ENCODE assay signal across 8 cellular contexts in genomic region chr4:37976513-37976912, GRCh38. TPM values are rescaled to one million over a fixed set of nuclear protein-coding genes. Genes with fewer than 3 reads are reported as not detected.
DNase-seq lines count a peak whose midpoint lies in the region; ATAC-seq and TF ChIP-seq lines count a peak whose summit lies in the region.

No MANE protein-coding gene starts in this region.

- 24% methylated on average over 3 of the region's 3 CpGs for WGBS in hepatocyte (ENCODE audit: low lambda C conversion rate, missing lambda C conversion rate)
- 46% methylated on average over 3 of the region's 3 CpGs for WGBS in smooth muscle cell (ENCODE audit: low lambda C conversion rate)

- peak overlapping the region; percentile 64 for H3K4me3 Mint-ChIP-seq in activated CD8-positive, alpha-beta T cell treated with anti-CD3 and anti-CD28 coated beads, Interleukin-2, amount 10 ng/mL, durations not matched to agents 7 days and 5 days

- H4K20me1 ChIP-seq in hepatocyte (ENCODE audit: insufficient read depth, poor library complexity, severe bottlenecking) (peaks cover 4% of the 10 kb centered on the region), smooth muscle cell (ENCODE audit: low read depth) (peaks cover 9% of the 10 kb centered on the region)

- peaks cover 30% of the 10 kb centered on the region for H3K4me1 Mint-ChIP-seq in activated CD8-positive, alpha-beta T cell treated with anti-CD3 and anti-CD28 coated beads, Interleukin-2, amount 10 ng/mL, durations not matched to agents 7 days and 5 days (ENCODE audit: low read depth)

- H3K27me3 Mint-ChIP-seq in activated CD8-positive, alpha-beta T cell treated with anti-CD3 and anti-CD28 coated beads, Interleukin-2, amount 10 ng/mL, durations not matched to agents 7 days and 5 days (ENCODE audit: low read depth), result no peaks in the 10 kb centered on the region

- H3K9me3 ChIP-seq in HEK293 (ENCODE audit: control insufficient read depth, insufficient read depth, low read depth, low read length), result no peaks in the 10 kb centered on the region
- H3K9me3 ChIP-seq in hepatocyte (ENCODE audit: low read depth), result no peaks in the 10 kb centered on the region
- H3K9me3 ChIP-seq in smooth muscle cell (replicated peaks; ENCODE audit: low read depth), result no peaks in the 10 kb centered on the region

- no peaks in the 10 kb centered on the region for H3K9me2 ChIP-seq in hepatocyte (replicated peaks; ENCODE audit: insufficient read depth)

- H2AFZ ChIP-seq in hepatocyte (peak overlapping the region; percentile 72), smooth muscle cell (ENCODE audit: low read depth) (peak overlapping the region; percentile 65)

- peaks cover 31% of the 10 kb centered on the region for H3K79me2 ChIP-seq in hepatocyte
- H3K79me2 ChIP-seq in smooth muscle cell (ENCODE audit: low read depth), result peaks cover 38% of the 10 kb centered on the region

- DNase-seq in activated CD8-positive, alpha-beta T cell treated with anti-CD3 and anti-CD28 coated beads, Interleukin-2, amount 10 ng/mL, durations not matched to agents 7 days and 5 days, result no peak
- DNase-seq in hepatocyte (ENCODE audit: low spot score) (peak; percentile 66), smooth muscle cell (lab: John Stamatoyannopoulos, UW; ENCODE audit: unreplicated experiment) (no peak), NCI-H524 (lab: John Stamatoyannopoulos, UW) (no peak), hypothalamus (lab: John Stamatoyannopoulos, UW) (no peak)

- CTCF ChIA-PET in HEK293 (lab: Yijun Ruan, JAX), result interaction anchor here (0.9 to 1.2 kb wide), 3 partner anchors 10 to 534 kb away, joined by 3 to 4 read pairs (median 3); no protein-coding TSS in a partner anchor
- CTCF ChIA-PET in activated CD8-positive, alpha-beta T cell treated with anti-CD3 and anti-CD28 coated beads, Interleukin-2, amount 10 ng/mL, durations not matched to agents 7 days and 5 days (lab: Charles Lee), result interaction anchor here (0.6 to 1.4 kb wide), 7 partner anchors 9 to 212 kb away, joined by 3 to 6 read pairs (median 3); no protein-coding TSS in a partner anchor

- ATAC-seq in activated CD8-positive, alpha-beta T cell treated with anti-CD3 and anti-CD28 coated beads, Interleukin-2, amount 10 ng/mL, durations not matched to agents 7 days and 5 days, result no peak
- no peak for ATAC-seq in GM18907 (IDR thresholded peaks at IDR 0.05; ENCODE audit: unreplicated experiment)
- no peak for ATAC-seq in HG03521 (IDR thresholded peaks at IDR 0.05; ENCODE audit: unreplicated experiment)

- H3K27ac Mint-ChIP-seq in activated CD8-positive, alpha-beta T cell treated with anti-CD3 and anti-CD28 coated beads, Interleukin-2, amount 10 ng/mL, durations not matched to agents 7 days and 5 days, result peak overlapping the region; percentile 10

- no peaks in the 10 kb centered on the region for H3K27me3 ChIP-seq in hepatocyte
- H3K27me3 ChIP-seq in smooth muscle cell (ENCODE audit: low read depth), result no peaks in the 10 kb centered on the region

- H3K4me3 ChIP-seq in HEK293 (ENCODE audit: low read depth, low read length) (no peak overlapping the region; the same call in 1 of the 2 replicates), hepatocyte (peak overlapping the region; percentile 31), smooth muscle cell (peak overlapping the region; percentile 82)

- POLR2A ChIA-PET in HEK293 (lab: Yijun Ruan, JAX), result no interaction called here
- POLR2A ChIA-PET in activated CD8-positive, alpha-beta T cell treated with anti-CD3 and anti-CD28 coated beads, Interleukin-2, amount 10 ng/mL, durations not matched to agents 7 days and 5 days (lab: Charles Lee), result interaction anchor here (4.0 kb wide), 1 partner anchor 85 kb away, joined by 23 read pairs; the partner anchor contains the start of gene TBC1D1

- H3K27ac ChIP-seq in HEK293 (ENCODE audit: extremely low read depth, low read depth, low read length) (no peak overlapping the region), hepatocyte (peak overlapping the region; percentile 94), smooth muscle cell (ENCODE audit: low read depth) (peak overlapping the region; percentile 35)

- no peak for TF ChIP-seq CTCF in HEK293 (tag by site-specific recombination; IDR thresholded peaks at IDR 0.05)
- no peak for TF ChIP-seq CTCF in hepatocyte (IDR thresholded peaks at IDR 0.05; ENCODE audit: poor library complexity)
- no peak for TF ChIP-seq CTCF in smooth muscle cell (IDR thresholded peaks at IDR 0.05; ENCODE audit: borderline replicate concordance, insufficient read depth, poor library complexity, severe bottlenecking)

- H3K4me2 ChIP-seq in hepatocyte (peak overlapping the region; percentile 77), smooth muscle cell (peak overlapping the region; percentile 77)

- no peaks in the 10 kb centered on the region for H3F3A ChIP-seq in smooth muscle cell (ENCODE audit: low read depth)

- H3K9ac ChIP-seq in smooth muscle cell (ENCODE audit: low read depth), result no peak overlapping the region

- H3K36me3 ChIP-seq in HEK293 (ENCODE audit: control insufficient read depth in 2 of 2, insufficient read depth in 1 of 2, low read length in 2 of 2), result no peaks in the 10 kb centered on the region
- no peaks in the 10 kb centered on the region for H3K36me3 ChIP-seq in hepatocyte (replicated peaks; ENCODE audit: insufficient read depth, low read depth)
- no peaks in the 10 kb centered on the region for H3K36me3 ChIP-seq in smooth muscle cell (ENCODE audit: low read depth)

- H3K4me1 ChIP-seq in HEK293 (ENCODE audit: control insufficient read depth, insufficient read depth, low read length) (no peaks in the 10 kb centered on the region; the same call in 1 of the 2 replicates), hepatocyte (ENCODE audit: insufficient read depth) (peaks cover 4% of the 10 kb centered on the region), smooth muscle cell (ENCODE audit: low read depth) (peaks cover 14% of the 10 kb centered on the region)

- H3K9me3 Mint-ChIP-seq in activated CD8-positive, alpha-beta T cell treated with anti-CD3 and anti-CD28 coated beads, Interleukin-2, amount 10 ng/mL, durations not matched to agents 7 days and 5 days (ENCODE audit: insufficient read depth), result no peaks in the 10 kb centered on the region

- H3K36me3 Mint-ChIP-seq in activated CD8-positive, alpha-beta T cell treated with anti-CD3 and anti-CD28 coated beads, Interleukin-2, amount 10 ng/mL, durations not matched to agents 7 days and 5 days (ENCODE audit: low read depth), result no peaks in the 10 kb centered on the region

TF ChIP-seq in HEK293, 187 proteins besides CTCF, POLR2A, EP300 and RAD21:
- peak; percentile 50; the same call in 1 of the 2 replicates for TF ChIP-seq ZNF335 (tag by site-specific recombination; conservative IDR thresholded peaks at IDR 0.05)
- TF ChIP-seq GLIS1 (tag by site-specific recombination; IDR thresholded peaks at IDR 0.05), result no peak

RNA-seq across cellular contexts. Expression of gene PTTG2, which starts 16.3 kb away (rescaled TPM):
- 1 to 10 TPM; 1.8 to 2.2 TPM for total RNA-seq in activated CD8-positive, alpha-beta T cell treated with anti-CD3 and anti-CD28 coated beads, Interleukin-2, amount 10 ng/mL, durations not matched to agents 7 days and 5 days
- total RNA-seq in hepatocyte (not detected in 2 replicates), smooth muscle cell (not detected in 2 replicates)
- polyA plus RNA-seq in hepatocyte (not detected in 2 replicates), smooth muscle cell (not detected in 2 replicates)
